In the genomic region with DNA sequence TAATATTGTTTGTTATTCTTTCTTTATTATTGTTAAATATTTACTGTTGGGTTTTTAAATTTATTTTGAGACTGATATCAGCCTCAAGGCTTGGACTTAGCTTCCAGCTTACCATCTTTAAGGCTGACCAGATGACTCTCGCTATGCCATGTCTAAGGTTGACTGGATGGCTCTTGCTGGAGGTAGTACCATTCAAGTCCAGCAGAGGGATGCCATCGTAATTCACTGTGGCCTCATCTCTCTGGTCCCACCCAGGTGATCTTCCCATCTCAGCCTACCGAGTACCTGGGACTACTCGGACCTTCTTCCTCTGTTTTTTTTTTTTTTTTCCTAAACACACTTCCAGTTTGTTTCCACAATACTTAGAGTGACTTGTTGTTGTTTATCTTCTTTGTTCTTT, we compare ENCODE assay signal across 18 cellular contexts. TPM values are rescaled to one million over a fixed set of nuclear protein-coding genes. Genes with fewer than 3 reads are reported as not detected.
DNase-seq lines count a peak whose midpoint lies in the region; ATAC-seq, FAIRE-seq and TF ChIP-seq lines count a peak whose summit lies in the region.
"Had no signal": no experiment of that assay in that cellular context is flagged by ENCODE, and none has a peak within 500 bp of the region (broad histone marks: within the 10 kb centered on the region; RNA-seq: fewer than 3 reads in every experiment).

No MANE protein-coding gene starts in this region.

- no TSS peak for BruUV-seq in mammary epithelial cell (replicated peaks; lab: Mats Ljungman, UMichigan)

- H3K4me1 ChIP-seq in mammary epithelial cell (ENCODE audit: insufficient read depth, low read length) (no peaks in the 10 kb centered on the region), breast epithelium (no peaks in the 10 kb centered on the region), OCI-LY1 (ENCODE audit: insufficient read depth, low read length, severe bottlenecking) (no peaks in the 10 kb centered on the region), H1 (replicated peaks in 1 of 4; ENCODE audit: control insufficient read depth in 3 of 4, insufficient read depth in 4 of 4, low read length in 3 of 4) (no peaks in the 10 kb centered on the region)
- H3K4me1 ChIP-seq: prostate gland, uterus had no signal

- no peak overlapping the region for H4K8ac ChIP-seq in H1 (ENCODE audit: extremely low read depth, insufficient read depth, low read length)

- H3K9me3 Mint-ChIP-seq in type B pancreatic cell (peaks cover 17% of the 10 kb centered on the region), T-cell (peaks cover 27 to 61% (median 47%) of the 10 kb centered on the region in 3 donors)

- H3K9ac ChIP-seq in mammary epithelial cell (ENCODE audit: insufficient read depth, low read length) (no peak overlapping the region), OCI-LY1 (ENCODE audit: low read length) (no peak overlapping the region), H1 (replicated peaks in 1 of 4; ENCODE audit: extremely low read depth in 1 of 4, low read depth in 3 of 4, low read length in 3 of 4) (no peak overlapping the region)

- no peaks in the 10 kb centered on the region for H3K36me3 Mint-ChIP-seq in type B pancreatic cell
- H3K36me3 Mint-ChIP-seq in T-cell, result peaks cover 6% of the 10 kb centered on the region

- peaks cover 2% of the 10 kb centered on the region; the same call in 1 of the 2 replicates for H3K23me2 ChIP-seq in H1 (ENCODE audit: low read depth, low read length)

- H3K36me3 ChIP-seq in mammary epithelial cell (ENCODE audit: insufficient read depth, low read length) (no peaks in the 10 kb centered on the region), breast epithelium (no peaks in the 10 kb centered on the region), OCI-LY1 (ENCODE audit: insufficient read depth, low read length) (no peaks in the 10 kb centered on the region), H1 (ENCODE audit: control insufficient read depth in 2 of 4, insufficient read depth in 4 of 4, low read length in 3 of 4) (no peaks in the 10 kb centered on the region)
- H3K36me3 ChIP-seq: prostate gland, uterus had no signal

- WGBS in mammary epithelial cell (ENCODE audit: low coverage, missing lambda C conversion rate), result 71% methylated on average over 3 of the region's 4 CpGs
- 81% methylated on average over 4 of the region's 4 CpGs; no CpG with 5 or more reads in 1 of the 2 experiments for WGBS in H1 (ENCODE audit: extremely low coverage in 1 of 2, insufficient coverage in 1 of 2, insufficient read length in 1 of 2, insufficient replicate concordance in 2 of 2, low coverage in 1 of 2, low lambda C conversion rate in 2 of 2, missing lambda C conversion rate in 1 of 2), 2 experiments

- H3K27me3 Mint-ChIP-seq in type B pancreatic cell, result no peaks in the 10 kb centered on the region
- H3K27me3 Mint-ChIP-seq in T-cell, result no peaks in the 10 kb centered on the region
- H3K27me3 Mint-ChIP-seq: B cell had no signal

- H2BK120ac ChIP-seq in H1 (replicated peaks; ENCODE audit: low read depth, low read length), result no peak overlapping the region

- in situ Hi-C loops in mammary epithelial cell (cut with MboI; ENCODE audit: low sequenced_read_pairs in 2 of 2), result no loop called here

- H3K27me3 ChIP-seq in mammary epithelial cell (ENCODE audit: insufficient read depth, low read length), result no peaks in the 10 kb centered on the region
- no peaks in the 10 kb centered on the region for H3K27me3 ChIP-seq in breast epithelium
- no peaks in the 10 kb centered on the region for H3K27me3 ChIP-seq in OCI-LY1 (ENCODE audit: insufficient read depth, low read length)
- H3K27me3 ChIP-seq in H1 (replicated peaks in 1 of 4; ENCODE audit: control insufficient read depth in 3 of 4, extremely low read depth in 1 of 4, insufficient read depth in 3 of 4, low read length in 3 of 4), result no peaks in the 10 kb centered on the region
- H3K27me3 ChIP-seq: uterus had no signal

- dilution Hi-C loops in mammary epithelial cell (cut with HindIII; ENCODE audit: low sequenced_read_pairs), result no loop called here

- no peaks in the 10 kb centered on the region for H3K9me2 ChIP-seq in OCI-LY1 (ENCODE audit: low read depth, low read length)

- no peak overlapping the region for H2AK5ac ChIP-seq in H1 (ENCODE audit: low read depth, low read length)

- TF ChIP-seq EP300 in H1 (IDR thresholded peaks at IDR 0.05; ENCODE audit: borderline replicate concordance in 1 of 2, low read depth in 2 of 2, low read length in 2 of 2), result no peak

- H3K79me2 ChIP-seq in mammary epithelial cell (ENCODE audit: insufficient read depth, low read length) (no peaks in the 10 kb centered on the region), OCI-LY1 (ENCODE audit: insufficient read depth, low read length) (no peaks in the 10 kb centered on the region), H1 (ENCODE audit: control insufficient read depth in 1 of 2, insufficient read depth in 2 of 2, low read length in 2 of 2) (no peaks in the 10 kb centered on the region)

- no peak overlapping the region for H3K23ac ChIP-seq in H1 (ENCODE audit: insufficient read length)

- H3K56ac ChIP-seq in H1 (replicated peaks; ENCODE audit: insufficient read length, low read depth, low read length), result no peak overlapping the region

- no peaks in the 10 kb centered on the region for H3F3A ChIP-seq in OCI-LY1 (ENCODE audit: insufficient read depth, low read length)

- FAIRE-seq in H1 (lab: Jason Lieb, UNC), result no peak

- TF ChIP-seq CTCF in mammary epithelial cell (conservative IDR thresholded peaks at IDR 0.05 in 1 of 2, IDR thresholded peaks at IDR 0.05 in 1 of 2; ENCODE audit: extremely low read depth in 1 of 2, insufficient read depth in 1 of 2, low read depth in 1 of 2, low read length in 2 of 2) (peak; percentile 19 to 46), breast epithelium (IDR thresholded peaks at IDR 0.05) (no peak), OCI-LY1 (IDR thresholded peaks at IDR 0.05; ENCODE audit: low read length) (peak; percentile 22; the same call in 1 of the 2 replicates), H1 (IDR thresholded peaks at IDR 0.05; ENCODE audit: control extremely low read depth in 1 of 3, insufficient read depth in 1 of 3, low read depth in 1 of 3, low read length in 3 of 3) (peak in 2 of 3 experiments; percentile 34 to 53; a peak in 3 of 4 replicates), type B pancreatic cell (conservative IDR thresholded peaks at IDR 0.05) (peak; percentile 37)

- no peak overlapping the region for H3K14ac ChIP-seq in H1 (ENCODE audit: insufficient read length)

- TF ChIP-seq POLR2A in breast epithelium (IDR thresholded peaks at IDR 0.05) (no peak), H1 (IDR thresholded peaks at IDR 0.05; ENCODE audit: control extremely low read depth in 1 of 2, low read depth in 2 of 2, low read length in 2 of 2) (no peak)

- peak; percentile 29 to 36 for TF ChIP-seq RAD21 in H1 (IDR thresholded peaks at IDR 0.05 in 1 of 2, conservative IDR thresholded peaks at IDR 0.05 in 1 of 2; ENCODE audit: low read depth in 2 of 2, low read length in 2 of 2)

- no peak for DNase-seq in mammary epithelial cell
- no peak for DNase-seq in breast epithelium (ENCODE audit: low spot score in 2 of 2)
- peak in 1 of 2 experiments; percentile 47 for DNase-seq in H1 (ENCODE audit: low read depth in 1 of 2, low spot score in 2 of 2)
- no peak for DNase-seq in type B pancreatic cell (ENCODE audit: extremely low spot score, unreplicated experiment)
- no peak for DNase-seq in T-cell
- no peak for DNase-seq in NK-92 (lab: John Stamatoyannopoulos, UW; ENCODE audit: unreplicated experiment)
- DNase-seq in stimulated activated naive CD8-positive, alpha-beta T cell treated with anti-CD3 and anti-CD28 coated beads, Interleukin-15, Interleukin-2, amounts not matched to agents 100 U/mL and 50 U/mL, for 24 hours, result no peak
- DNase-seq: activated CD4-positive, alpha-beta T cell treated with anti-CD3 and anti-CD28 coated beads for 1 hour; aorta; effector CD4-positive, alpha-beta T cell; EL; NCI-H146; NCI-H69; uterus had no signal

- CTCF ChIA-PET in mammary epithelial cell (lab: Charles Lee; ENCODE audit: low non-redundant PET), result no interaction called here
- CTCF ChIA-PET in H1 (lab: Charles Lee; ENCODE audit: partially characterized antibody), result interaction anchor here (0.8 to 1.7 kb wide), 4 partner anchors 11 to 25 kb away, joined by 3 to 5 read pairs (median 4); no protein-coding TSS in a partner anchor
- CTCF ChIA-PET in T-cell (lab: Charles Lee), result no interaction called here

- no peak overlapping the region for H2BK5ac ChIP-seq in H1 (ENCODE audit: low read depth, low read length)

- no peak overlapping the region for H3K4ac ChIP-seq in H1 (replicated peaks; ENCODE audit: insufficient read length, low read depth, low read length)

- no peak overlapping the region for H3K4me3 ChIP-seq in mammary epithelial cell (replicated peaks in 1 of 3; ENCODE audit: insufficient read depth in 1 of 3, low read depth in 2 of 3, low read length in 3 of 3)
- no peak overlapping the region for H3K4me3 ChIP-seq in breast epithelium
- H3K4me3 ChIP-seq in OCI-LY1 (ENCODE audit: low read depth, low read length, poor library complexity, severe bottlenecking), result no peak overlapping the region
- H3K4me3 ChIP-seq in H1 (ENCODE audit: extremely low read depth in 1 of 4, insufficient read depth in 2 of 4, low read depth in 3 of 4, low read length in 4 of 4), result no peak overlapping the region
- H3K4me3 ChIP-seq: prostate gland, uterus had no signal

- H3K4me3 Mint-ChIP-seq in type B pancreatic cell (no peak overlapping the region), T-cell (no peak overlapping the region)
- H3K4me3 Mint-ChIP-seq: activated T-helper 1 cell treated with anti-CD3 and anti-CD28 coated beads, Interleukin-12 subunit alpha, Interleukin-12 subunit beta, Interleukin-2, Interleukin-4 antibody, amounts not matched to agents 30 ng/mL and 10 ng/mL and 1 ng/mL, durations not matched to agents 14 hours and 24 hours and 36 hours; B cell had no signal

- H4K5ac ChIP-seq in H1 (ENCODE audit: insufficient read length, low read depth, low read length), result no peak overlapping the region

- no peaks in the 10 kb centered on the region for H3K4me1 Mint-ChIP-seq in type B pancreatic cell (ENCODE audit: unreplicated experiment)
- no peaks in the 10 kb centered on the region for H3K4me1 Mint-ChIP-seq in T-cell
- H3K4me1 Mint-ChIP-seq: B cell had no signal

- H4K20me1 ChIP-seq in mammary epithelial cell (ENCODE audit: insufficient read depth, low read length), result no peaks in the 10 kb centered on the region
- no peaks in the 10 kb centered on the region for H4K20me1 ChIP-seq in OCI-LY1 (ENCODE audit: insufficient read depth, low read length)
- H4K20me1 ChIP-seq in H1 (replicated peaks in 1 of 2; ENCODE audit: control insufficient read depth in 1 of 2, insufficient read depth in 2 of 2, low read length in 2 of 2), result no peaks in the 10 kb centered on the region

- H3K9me3 ChIP-seq in mammary epithelial cell (replicated peaks; ENCODE audit: insufficient read depth, low read length), result peaks cover 18% of the 10 kb centered on the region
- peaks cover 5 to 9% of the 10 kb centered on the region in 2 donors for H3K9me3 ChIP-seq in breast epithelium
- H3K9me3 ChIP-seq in OCI-LY1 (ENCODE audit: low read length), result peaks cover 4% of the 10 kb centered on the region; the same call in 1 of the 2 replicates
- peaks cover 42 to 48% of the 10 kb centered on the region in 2 experiments for H3K9me3 ChIP-seq in H1 (ENCODE audit: insufficient read depth in 2 of 2, low read depth in 1 of 2, low read length in 1 of 2)
- H3K9me3 ChIP-seq: prostate gland, uterus had no signal

- no peak overlapping the region for H3K18ac ChIP-seq in H1 (ENCODE audit: extremely low read depth, low read length)

- H2AFZ ChIP-seq in mammary epithelial cell (ENCODE audit: low read depth, low read length) (no peak overlapping the region), OCI-LY1 (ENCODE audit: low read length) (no peak overlapping the region), H1 (ENCODE audit: low read length) (no peak overlapping the region)

- no peak overlapping the region for H2BK15ac ChIP-seq in H1 (ENCODE audit: low read length)

- H3K79me1 ChIP-seq in H1 (ENCODE audit: low read depth, low read length), result no peaks in the 10 kb centered on the region

- intact Hi-C loops in mammary epithelial cell (cut with micrococcal nuclease) (loop anchor here (5.0 kb wide), 1 partner anchor 320 kb away; a partner anchor contains a TSS), breast epithelium (cut with DNase I; ENCODE audit: low total_unique reads) (no loop called here)

- no peak overlapping the region for H4K91ac ChIP-seq in H1 (replicated peaks; ENCODE audit: insufficient read length, low read length)

- H3K4me2 ChIP-seq in mammary epithelial cell (ENCODE audit: insufficient read depth, low read depth, low read length) (no peak overlapping the region), OCI-LY1 (ENCODE audit: low read length) (no peak overlapping the region), H1 (ENCODE audit: insufficient read depth in 1 of 2, low read depth in 2 of 2, low read length in 2 of 2) (no peak overlapping the region)

- no peak overlapping the region for H3K27ac ChIP-seq in mammary epithelial cell (ENCODE audit: insufficient read depth, low read depth, low read length)
- no peak overlapping the region for H3K27ac ChIP-seq in breast epithelium
- H3K27ac ChIP-seq in OCI-LY1 (ENCODE audit: low read depth, low read length, poor library complexity, severe bottlenecking), result no peak overlapping the region
- H3K27ac ChIP-seq in H1 (ENCODE audit: low read depth, low read length), result no peak overlapping the region
- H3K27ac ChIP-seq: prostate gland, uterus had no signal

- no peak overlapping the region for H2BK20ac ChIP-seq in H1 (ENCODE audit: low read length)

- POLR2A ChIA-PET in H1 (lab: Charles Lee; ENCODE audit: partially characterized antibody), result interaction anchor here (1.8 kb wide), 1 partner anchor 21 kb away, joined by 4 read pairs; no protein-coding TSS in a partner anchor
- POLR2A ChIA-PET in T-cell (lab: Charles Lee), result interaction anchor here in 1 of 2 donors (0.6 kb wide), 1 partner anchor 255 kb away, joined by 8 read pairs; no protein-coding TSS in a partner anchor

- H2BK12ac ChIP-seq in H1 (ENCODE audit: low read depth, low read length), result no peak overlapping the region

- H3K27ac Mint-ChIP-seq in type B pancreatic cell (no peak overlapping the region), T-cell (no peak overlapping the region)
- H3K27ac Mint-ChIP-seq: activated T-helper 1 cell treated with anti-CD3 and anti-CD28 coated beads, Interleukin-12 subunit alpha, Interleukin-12 subunit beta, Interleukin-2, Interleukin-4 antibody, amounts not matched to agents 30 ng/mL and 10 ng/mL and 1 ng/mL, durations not matched to agents 14 hours and 24 hours and 36 hours; B cell had no signal

- no peak for ATAC-seq in T-cell (replicated peaks in 1 of 4)
- no peak for ATAC-seq in stimulated activated naive CD8-positive, alpha-beta T cell treated with anti-CD3 and anti-CD28 coated beads, Interleukin-15, Interleukin-2, amounts not matched to agents 100 U/mL and 50 U/mL, for 24 hours

RNA-seq across cellular contexts. Expression of a gene that starts 41.7 kb away (rescaled TPM):
- total RNA-seq in mammary epithelial cell, result 10 to 100 TPM; 27.8 to 43.7 TPM
- polyA plus RNA-seq in mammary epithelial cell, result 8.4 TPM
- polyA minus RNA-seq in mammary epithelial cell, result 34.1 TPM
- total RNA-seq in breast epithelium, result 100 to 1,000 TPM; 106 to 201 (median 149) TPM
- total RNA-seq in H1 (2021; fragmentation: NEBNext Ultra II Directional; extraction: Animal tissue kit (Norgen Biotek cat#: 25700)), result 35.1 and 36.7 TPM in 2 replicates
- 16.5 and 21.0 TPM in 2 replicates for polyA plus RNA-seq in H1 (2011; rRNA removed)
- 16.4 TPM for polyA plus RNA-seq in H1 (2011; cell fraction: cytosol; rRNA removed)
- polyA plus RNA-seq in H1 (2011; cell fraction: nucleus; rRNA removed), result 50.6 TPM
- polyA plus RNA-seq in H1 (2012, experiment 1 of 2), result 11.9 to 16.2 TPM (median 13.8 TPM) in 4 replicates
- 0.84 TPM for polyA plus RNA-seq in H1 (2012, experiment 2 of 2)
- 23.4 TPM for polyA plus RNA-seq in H1 (2013, experiment 1 of 2)
- polyA plus RNA-seq in H1 (2013, experiment 2 of 2), result 21.3 TPM
- polyA minus RNA-seq in H1 (2011; rRNA and poly(A)+ RNA removed), result 55.7 and 65.0 TPM in 2 replicates
- polyA minus RNA-seq in H1 (2011; cell fraction: cytosol; rRNA and poly(A)+ RNA removed), result 31.0 TPM
- polyA minus RNA-seq in H1 (2011; cell fraction: nucleus; rRNA and poly(A)+ RNA removed), result 137 TPM
- 89.6 and 110 TPM in 2 replicates for total RNA-seq in type B pancreatic cell (ENCODE audit: low replicate concordance)
- 100 to 1,000 TPM in 1 of 5 donors, 10 to 100 TPM in 4; 76.0 to 103 (median 80.4) TPM for total RNA-seq in T-cell

Comparison
In these comparisons a context has a peak if more than half of its experiments do, and no peak if none do; other contexts are left out.
1. CTCF ChIP-seq: peak in mammary epithelial cell (2 of 2), OCI-LY1 (single experiment), H1 (2 of 3) and type B pancreatic cell (single experiment); none in breast epithelium (0 of 3).